35 cellular contexts compared by ENCODE assay signal in genomic region chr11:134904103-134904502, GRCh38.
"Had no signal": no experiment of that assay in that cellular context is flagged by ENCODE, and none has a peak within 500 bp of the region (broad histone marks: within the 10 kb centered on the region; RNA-seq: fewer than 3 reads in every experiment).

No MANE protein-coding gene starts in this region.

- H3K36me3 ChIP-seq: MG63 had no signal

- H3K4me3 ChIP-seq: MG63 had no signal

- DNase-seq: Karpas-422, Kasumi-1, MG63, MM.1S, MV-4-11, NCI-H1048, NCI-H1092, NCI-H1092 treated with DMSO at 0.1 percent for 48 hours, NCI-H1105, NCI-H1105 treated with DMSO at 0.1 percent for 48 hours, NCI-H1417, NCI-H1417 treated with DMSO at 0.1 percent for 48 hours, NCI-H1436, NCI-H1436 treated with DMSO at 0.1 percent for 48 hours, NCI-H146, NCI-H1694, NCI-H1694 treated with DMSO at 0.1 percent for 48 hours, NCI-H187, NCI-H187 treated with DMSO at 0.1 percent for 48 hours, NCI-H1930, NCI-H2029, NCI-H2029 treated with DMSO at 0.1 percent for 48 hours, NCI-H2081, NCI-H2081 treated with DMSO at 0.1 percent for 48 hours, NCI-H2107, NCI-H2171, NCI-H2171 treated with DMSO at 0.1 percent for 48 hours, NCI-H2227 treated with DMSO at 0.1 percent for 48 hours, NCI-H226, NCI-H345, NCI-H446, NCI-H446 treated with DMSO at 0.1 percent for 48 hours, NCI-H510A, NCI-H510A treated with DMSO at 0.1 percent for 48 hours, NCI-H524 had no signal

- H3K9me3 ChIP-seq: MG63 had no signal
